ENCODE assay signal across 32 cellular contexts in genomic region chr1:206956313-206956597, GRCh38. TPM values are rescaled to one million over a fixed set of nuclear protein-coding genes. Genes with fewer than 3 reads are reported as not detected.
"Had no signal": no experiment of that assay in that cellular context is flagged by ENCODE, and none has a peak within 500 bp of the region (broad histone marks: within the 10 kb centered on the region; RNA-seq: fewer than 3 reads in every experiment).

No MANE protein-coding gene starts in this region.

- H3K27me3 ChIP-seq: cardiac muscle cell had no signal

- H3K27ac ChIP-seq: brain microvascular endothelial cell, cardiac muscle cell, PC-9, RWPE1, WERI-Rb-1 had no signal

- H3K36me3 ChIP-seq: brain microvascular endothelial cell, cardiac muscle cell, WERI-Rb-1 had no signal

- H2AFZ ChIP-seq: PC-9 had no signal

- DNase-seq: activated CD4-positive, alpha-beta memory T cell treated with anti-CD3 and anti-CD28 coated beads, Interleukin-2, amount 10 ng/mL, durations not matched to agents 7 days and 5 days; activated CD4-positive, alpha-beta T cell treated with anti-CD3 and anti-CD28 coated beads for 1 hour; activated CD4-positive, alpha-beta T cell treated with anti-CD3 and anti-CD28 coated beads for 48 hours; activated CD4-positive, CD25-positive, alpha-beta regulatory T cell; activated CD8-positive, alpha-beta memory T cell treated with anti-CD3 and anti-CD28 coated beads for 24 hours; activated CD8-positive, alpha-beta memory T cell treated with anti-CD3 and anti-CD28 coated beads, Interleukin-2, amount 10 ng/mL, durations not matched to agents 7 days and 5 days; activated CD8-positive, alpha-beta memory T cell treated with anti-CD3 and anti-CD28 coated beads, Interleukin-2, amount 50 U/mL, for 48 hours; activated effector memory CD4-positive, alpha-beta T cell treated with Interleukin-2 at 50 U/mL for 16 hours; activated naive CD4-positive, alpha-beta T cell treated with anti-CD3 and anti-CD28 coated beads, Interleukin-2, amount 10 ng/mL, durations not matched to agents 7 days and 5 days; activated naive CD8-positive, alpha-beta T cell treated with anti-CD3 and anti-CD28 coated beads, Interleukin-2, amount 50 U/mL, for 24 hours; activated T-cell treated with anti-CD3 and anti-CD28 coated beads, Interleukin-2, amount 50 U/mL, for 48 hours; amniotic stem cell; aorta; brain microvascular endothelial cell; NCI-H146; NCI-H187 treated with DMSO at 0.1 percent for 48 hours; NCI-H2081; NCI-H2171 treated with DMSO at 0.1 percent for 48 hours; NCI-H345; NCI-H526; NCI-H748 treated with DMSO at 0.1 percent for 48 hours; NK-92 treated with Interleukin-12 subunit alpha and Interleukin-12 subunit beta, amount 100 ng/mL, for 24 hours; PC-9; T1000; WERI-Rb-1 had no signal

- H3K4me2 ChIP-seq: PC-9 had no signal

- H3K4me3 ChIP-seq: cardiac muscle cell, PC-9 had no signal

RNA-seq across cellular contexts. Expression of gene PIGR, which starts 10.0 kb away (rescaled TPM):
- total RNA-seq: activated CD4-positive, alpha-beta memory T cell treated with anti-CD3 and anti-CD28 coated beads, Interleukin-2, amount 10 ng/mL, durations not matched to agents 7 days and 5 days; cardiac muscle cell; M059J; NCI-H460; PC-9; Right ventricle myocardium inferior; T-helper 2 cell treated with Interferon-gamma antibody and Interleukin-4, amounts not matched to agents 100 ng/mL and 5 ng/mL, for 36 hours had no signal
- polyA plus RNA-seq: cardiac muscle cell had no signal

RNA-seq across cellular contexts. Expression of gene FCAMR, which starts 14.0 kb away (rescaled TPM):
- total RNA-seq: activated CD4-positive, alpha-beta memory T cell treated with anti-CD3 and anti-CD28 coated beads, Interleukin-2, amount 10 ng/mL, durations not matched to agents 7 days and 5 days; activated CD8-positive, alpha-beta memory T cell treated with anti-CD3 and anti-CD28 coated beads, Interleukin-2, amount 10 ng/mL, durations not matched to agents 7 days and 5 days; aorta; cardiac muscle cell; M059J; NCI-H460; OCI-LY7; PC-9; Right ventricle myocardium inferior had no signal
- polyA plus RNA-seq: aorta, cardiac muscle cell had no signal

RNA-seq across cellular contexts. Expression of gene FCMR, which starts 34.5 kb away (rescaled TPM):
- total RNA-seq: cardiac muscle cell, NCI-H460 had no signal
- polyA plus RNA-seq: cardiac muscle cell had no signal

RNA-seq across cellular contexts. Expression of gene IL24, which starts 59.0 kb away (rescaled TPM):
- total RNA-seq: activated CD4-positive, alpha-beta memory T cell treated with anti-CD3 and anti-CD28 coated beads, Interleukin-2, amount 10 ng/mL, durations not matched to agents 7 days and 5 days; activated CD8-positive, alpha-beta memory T cell treated with anti-CD3 and anti-CD28 coated beads, Interleukin-2, amount 10 ng/mL, durations not matched to agents 7 days and 5 days; aorta; cardiac muscle cell; NCI-H460; OCI-LY7; PC-9; Right ventricle myocardium inferior had no signal
- polyA plus RNA-seq: aorta, cardiac muscle cell had no signal
